In the genomic region with DNA sequence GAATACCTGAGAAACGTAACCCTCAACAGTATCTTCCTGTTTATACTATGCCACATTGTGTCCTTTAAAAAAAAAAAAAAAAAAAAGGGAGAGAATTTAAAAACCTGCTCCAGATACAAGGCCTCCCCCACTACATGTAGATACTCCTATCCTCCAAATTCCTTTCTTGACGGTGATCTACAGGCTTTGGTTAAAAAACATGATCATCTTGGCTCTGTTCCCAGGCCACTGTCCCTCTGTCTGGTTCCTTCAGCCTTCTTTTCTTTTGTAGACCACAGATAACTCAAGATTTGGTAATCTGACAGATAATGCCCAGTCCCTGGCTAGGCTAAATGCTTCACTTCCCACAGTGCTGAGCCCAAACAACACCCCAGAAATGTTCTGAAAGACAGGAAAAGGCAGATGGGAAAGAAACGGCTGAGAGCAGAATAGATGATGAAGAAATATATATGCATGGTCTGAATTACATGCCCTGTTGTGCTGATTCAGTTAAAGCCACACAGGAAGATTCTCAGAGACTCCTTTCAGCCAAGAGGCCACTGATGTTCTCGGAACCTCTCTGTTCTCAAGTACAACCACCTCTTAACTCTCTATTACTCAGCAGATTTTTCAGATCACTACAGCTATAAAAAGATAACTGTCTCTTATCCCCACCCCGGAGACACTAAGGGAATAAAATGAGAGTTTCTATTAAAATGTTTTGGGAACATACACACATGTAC, we compare ENCODE assay signal across 21 cellular contexts. TPM values are rescaled to one million over a fixed set of nuclear protein-coding genes. Genes with fewer than 3 reads are reported as not detected.
DNase-seq lines count a peak whose midpoint lies in the region; ATAC-seq and TF ChIP-seq lines count a peak whose summit lies in the region.
"Had no signal": no experiment of that assay in that cellular context is flagged by ENCODE, and none has a peak within 500 bp of the region (broad histone marks: within the 10 kb centered on the region; RNA-seq: fewer than 3 reads in every experiment).

No MANE protein-coding gene starts in this region.

- TF ChIP-seq CTCF in HCT116 (IDR thresholded peaks at IDR 0.05 in 2 of 3, conservative IDR thresholded peaks at IDR 0.05 in 1 of 3; ENCODE audit: borderline replicate concordance in 1 of 3, insufficient read depth in 1 of 3, low read depth in 2 of 3, low read length in 2 of 3), result no peak
- no peak for TF ChIP-seq CTCF in adrenal gland (IDR thresholded peaks at IDR 0.05)
- TF ChIP-seq CTCF in gastroesophageal sphincter (IDR thresholded peaks at IDR 0.05), result no peak

- TF ChIP-seq POLR2A in HCT116 (IDR thresholded peaks at IDR 0.05; ENCODE audit: borderline replicate concordance, extremely low read depth, insufficient read depth, insufficient read length) (no peak), adrenal gland (IDR thresholded peaks at IDR 0.05) (no peak), gastroesophageal sphincter (IDR thresholded peaks at IDR 0.05) (no peak)

- H3K9ac ChIP-seq in HCT116 (ENCODE audit: low read length), result no peak overlapping the region

- peak; percentile 29 for DNase-seq in AG08395 (ENCODE audit: low spot score)
- DNase-seq in HCT116 (ENCODE audit: low read depth, low spot score), result no peak
- peak in 5 of 7 donors; percentile 26 to 65 (median 46) for DNase-seq in adrenal gland
- DNase-seq in AML-193 (lab: John Stamatoyannopoulos, UW), result no peak
- DNase-seq in NCI-H2227 treated with DMSO at 0.1 percent for 48 hours (lab: John Stamatoyannopoulos, UW), result no peak
- no peak for DNase-seq in immature natural killer cell
- no peak for DNase-seq in RKO (ENCODE audit: low spot score)
- DNase-seq: Calu3, HCEC 1CT, IMR-90, NCI-H2029 treated with DMSO at 0.1 percent for 48 hours, NCI-H69, pancreas, PC-3, SJCRH30, T1000, uterus had no signal

- no peak for ATAC-seq in HCT116
- ATAC-seq in gastroesophageal sphincter, result no peak
- ATAC-seq: activated naive CD4-positive, alpha-beta T cell treated with anti-CD3 and anti-CD28 coated beads, Interleukin-2, amount 50 U/mL, for 72 hours; pancreas; PC-3 had no signal

- H3K9me3 Mint-ChIP-seq in immature natural killer cell, result no peaks in the 10 kb centered on the region
- H3K9me3 Mint-ChIP-seq: activated naive CD4-positive, alpha-beta T cell treated with anti-CD3 and anti-CD28 coated beads, Interleukin-2, amount 50 U/mL, for 72 hours had no signal

- POLR2A ChIA-PET in HCT116 (lab: Charles Lee), result no interaction called here

- no peak for TF ChIP-seq EP300 in gastroesophageal sphincter (IDR thresholded peaks at IDR 0.05)

- no peaks in the 10 kb centered on the region for H4K20me1 ChIP-seq in HCT116 (ENCODE audit: insufficient read depth)

- no peak overlapping the region for H3K4me2 ChIP-seq in HCT116 (ENCODE audit: low read length)

- 51 to 65% (median 60%) methylated on average over 5 of the region's 5 CpGs for WGBS in adrenal gland, 4 donors
- 31 to 56% methylated on average over 4 to 5 of the region's 5 CpGs for WGBS in gastroesophageal sphincter (ENCODE audit: low coverage in 1 of 2), 2 donors

- H3K36me3 ChIP-seq in HCT116 (ENCODE audit: control insufficient read depth in 1 of 2, insufficient read depth in 2 of 2, low read length in 2 of 2) (peaks cover 21 to 31% of the 10 kb centered on the region in 2 experiments), adrenal gland (replicated peaks in 1 of 2) (peaks cover 0 to 36% of the 10 kb centered on the region in 2 donors), gastroesophageal sphincter (peaks cover 7 to 92% of the 10 kb centered on the region in 2 donors)
- H3K36me3 ChIP-seq: uterus had no signal

- H3K4me3 Mint-ChIP-seq in immature natural killer cell, result no peak overlapping the region
- H3K4me3 Mint-ChIP-seq: B cell had no signal

- H3K27ac ChIP-seq in HCT116 (ENCODE audit: low read depth, low read length) (no peak overlapping the region), adrenal gland (peak overlapping the region in 1 of 5 donors; percentile 17), gastroesophageal sphincter (peak overlapping the region in 3 of 4 donors; percentile 0 to 32 (median 20))
- H3K27ac ChIP-seq: HL-60, pancreas, SJCRH30, uterus had no signal

- no peaks in the 10 kb centered on the region for H3K9me2 ChIP-seq in HCT116 (ENCODE audit: insufficient read depth)

- no peak for TF ChIP-seq RAD21 in HCT116 (IDR thresholded peaks at IDR 0.05; ENCODE audit: low read depth)

- no peak overlapping the region for H2AFZ ChIP-seq in HCT116 (ENCODE audit: low read depth, low read length, poor library complexity, severe bottlenecking)

- H3K79me2 ChIP-seq in HCT116 (ENCODE audit: insufficient read depth, low read length), result no peaks in the 10 kb centered on the region

- H3K9me3 ChIP-seq in HCT116 (ENCODE audit: control insufficient read depth in 1 of 2, insufficient read depth in 1 of 2, low read depth in 1 of 2, low read length in 2 of 2) (no peaks in the 10 kb centered on the region), adrenal gland (replicated peaks in 1 of 3) (no peaks in the 10 kb centered on the region), gastroesophageal sphincter (no peaks in the 10 kb centered on the region)
- H3K9me3 ChIP-seq: pancreas, SJCRH30, uterus had no signal

- no peak overlapping the region for H3K4me3 ChIP-seq in HCT116 (replicated peaks in 1 of 2; ENCODE audit: low read depth in 1 of 2, low read length in 2 of 2)
- no peak overlapping the region for H3K4me3 ChIP-seq in adrenal gland
- no peak overlapping the region for H3K4me3 ChIP-seq in gastroesophageal sphincter
- H3K4me3 ChIP-seq: pancreas, SJCRH30, uterus had no signal

- intact Hi-C loops in HCT116 (cut with micrococcal nuclease) (no loop called here), adrenal gland (cut with DNase I) (no loop called here)

- H3K27ac Mint-ChIP-seq in immature natural killer cell, result no peak overlapping the region
- H3K27ac Mint-ChIP-seq: B cell had no signal

- TSS peak; percentile 5 for BruUV-seq in HCT116 (replicated peaks; lab: Mats Ljungman, UMichigan)

- RAD21 ChIA-PET in HCT116 (lab: Charles Lee; ENCODE audit: low non-redundant PET in 1 of 2, low total read pairs in 2 of 2, uncharacterized antibody in 2 of 2, unreplicated experiment in 2 of 2), result no interaction called here

- H3K36me3 Mint-ChIP-seq in immature natural killer cell, result peaks cover 0 to 61% (median 45%) of the 10 kb centered on the region in 3 donors

- CTCF ChIA-PET in HCT116 (lab: Charles Lee), result no interaction called here

- H3K27me3 Mint-ChIP-seq in immature natural killer cell (ENCODE audit: low read depth in 3 of 3), result no peaks in the 10 kb centered on the region
- H3K27me3 Mint-ChIP-seq: B cell had no signal

- H3K4me1 ChIP-seq in HCT116 (ENCODE audit: control insufficient read depth in 1 of 2, insufficient read depth in 2 of 2, low read length in 2 of 2), result no peaks in the 10 kb centered on the region
- no peaks in the 10 kb centered on the region for H3K4me1 ChIP-seq in adrenal gland (replicated peaks in 1 of 2)
- H3K4me1 ChIP-seq in gastroesophageal sphincter, result peaks cover 0 to 48% (median 0%) of the 10 kb centered on the region in 3 donors
- H3K4me1 ChIP-seq: pancreas, SJCRH30, uterus had no signal

- H3K4me1 Mint-ChIP-seq in immature natural killer cell, result no peaks in the 10 kb centered on the region
- H3K4me1 Mint-ChIP-seq: B cell had no signal

- H3K27me3 ChIP-seq in HCT116 (ENCODE audit: insufficient read depth, low read length) (no peaks in the 10 kb centered on the region), adrenal gland (no peaks in the 10 kb centered on the region), gastroesophageal sphincter (no peaks in the 10 kb centered on the region)
- H3K27me3 ChIP-seq: pancreas, SJCRH30, uterus had no signal

TF ChIP-seq in HCT116, 20 proteins besides CTCF, POLR2A, EP300 and RAD21 (continues in another document):
- TF ChIP-seq POLR2AphosphoS5 (IDR thresholded peaks at IDR 0.05; ENCODE audit: low read depth, low read length), result no peak
- TF ChIP-seq EZH2 (IDR thresholded peaks at IDR 0.05), result no peak
- TF ChIP-seq EZH2phosphoT487 (IDR thresholded peaks at IDR 0.05; ENCODE audit: borderline replicate concordance), result no peak
- TF ChIP-seq MAX (IDR thresholded peaks at IDR 0.05), result no peak
- no peak for TF ChIP-seq ELF1 (IDR thresholded peaks at IDR 0.05; ENCODE audit: borderline replicate concordance, low read depth)
- no peak for TF ChIP-seq CEBPB (IDR thresholded peaks at IDR 0.05; ENCODE audit: low read depth)
- TF ChIP-seq REST (IDR thresholded peaks at IDR 0.05; ENCODE audit: low read depth), result no peak
- TF ChIP-seq TCF7L2 (IDR thresholded peaks at IDR 0.05; ENCODE audit: borderline replicate concordance, extremely low read depth, insufficient read depth, insufficient read length), result no peak

RNA-seq across cellular contexts. Expression of gene NPTN, which starts 48.3 kb away (rescaled TPM):
- total RNA-seq in HCT116 (2021; ENCODE audit: unreplicated experiment), result 90.9 TPM
- 95.1 and 111 TPM in 2 replicates for polyA plus RNA-seq in HCT116 (2012)
- 100 to 1,000 TPM; 100 to 197 (median 127) TPM for total RNA-seq in adrenal gland
- 100 to 1,000 TPM in 1 of 3 donors, 10 to 100 TPM in 2; 26.5 to 169 (median 28.7) TPM for polyA plus RNA-seq in adrenal gland
- total RNA-seq in gastroesophageal sphincter, result 100 to 1,000 TPM; 261 to 338 (median 333) TPM
- polyA plus RNA-seq in immature natural killer cell, result 10 to 100 TPM; 30.3 to 58.7 (median 41.6) TPM

Comparison
In these comparisons a context has a peak if more than half of its experiments do, and no peak if none do; other contexts are left out.
1. DNase-seq: peak in AG08395 (single experiment) and adrenal gland (5 of 7); none in HCT116 (single experiment), AML-193 (0 of 2), NCI-H2227 treated with DMSO at 0.1 percent for 48 hours (single experiment), immature natural killer cell (0 of 3) and RKO (single experiment).